Comparison of ENCODE assay signal across 13 cellular contexts in the genomic region with DNA sequence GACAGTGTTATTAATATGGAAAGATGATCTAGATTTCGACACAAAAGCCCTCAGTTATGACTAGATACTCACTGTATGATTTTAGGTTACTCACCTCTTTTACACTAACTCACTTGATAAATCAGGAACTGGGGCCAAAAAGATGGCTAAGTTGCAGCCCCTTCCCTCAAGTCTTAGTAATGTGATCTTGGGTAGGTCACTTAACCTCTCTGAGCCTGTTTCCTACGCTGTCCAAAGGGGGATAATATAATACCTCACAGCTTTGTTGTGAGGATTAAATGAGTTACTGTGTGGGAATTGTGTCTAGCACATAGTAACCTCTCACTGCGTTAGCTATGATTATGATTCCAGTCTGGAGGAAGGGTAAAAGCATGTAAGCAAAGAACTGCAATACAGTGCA. TPM values are rescaled to one million over a fixed set of nuclear protein-coding genes. Genes with fewer than 3 reads are reported as not detected.
DNase-seq lines count a peak whose midpoint lies in the region; ATAC-seq, FAIRE-seq and TF ChIP-seq lines count a peak whose summit lies in the region.
"Had no signal": no experiment of that assay in that cellular context is flagged by ENCODE, and none has a peak within 500 bp of the region (broad histone marks: within the 10 kb centered on the region; RNA-seq: fewer than 3 reads in every experiment).

No MANE protein-coding gene starts in this region.

- FAIRE-seq in HTR-8/SVneo (lab: Jason Lieb, UNC), result peak; percentile 40

- POLR2A ChIA-PET in CD4-positive, alpha-beta T cell (lab: Charles Lee), result no interaction called here

- no peak overlapping the region for H3K27ac ChIP-seq in CD4-positive, alpha-beta T cell (ENCODE audit: low read depth, low read length)
- no peak overlapping the region for H3K27ac ChIP-seq in mucosa of rectum (ENCODE audit: low read depth in 2 of 2, low read length in 2 of 2)
- H3K27ac ChIP-seq in esophagus muscularis mucosa (replicated peaks in 1 of 4), result no peak overlapping the region
- H3K27ac ChIP-seq: brain microvascular endothelial cell had no signal

- CTCF ChIA-PET in CD4-positive, alpha-beta T cell (lab: Charles Lee), result interaction anchor here (1.3 kb wide), 1 partner anchor 26 kb away, joined by 3 read pairs; no protein-coding TSS in a partner anchor

- no peaks in the 10 kb centered on the region for H3K27me3 Mint-ChIP-seq in CD4-positive, alpha-beta T cell
- no peaks in the 10 kb centered on the region for H3K27me3 Mint-ChIP-seq in activated naive CD8-positive, alpha-beta T cell

- no peaks in the 10 kb centered on the region for H3K9me3 ChIP-seq in CD4-positive, alpha-beta T cell (ENCODE audit: control insufficient read depth, low read length)
- no peaks in the 10 kb centered on the region for H3K9me3 ChIP-seq in mucosa of rectum (ENCODE audit: control insufficient read depth in 2 of 2, low read length in 2 of 2)
- H3K9me3 ChIP-seq in esophagus muscularis mucosa, result no peaks in the 10 kb centered on the region
- H3K9me3 ChIP-seq: gastroesophageal sphincter, vagina had no signal

- intact Hi-C loops in CD4-positive, alpha-beta T cell (cut with DNase I, micrococcal nuclease), result loop anchor here in 1 of 2 experiments (2.0 to 10.0 kb wide), 5 partner anchors 337 to 935 kb away; partner anchors contain the start of genes ACTR5, CTNNBL1, RALGAPB and RBL1
- intact Hi-C loops in esophagus muscularis mucosa (cut with DNase I), result no loop called here

- no peaks in the 10 kb centered on the region for H3K9me3 Mint-ChIP-seq in CD4-positive, alpha-beta T cell
- no peaks in the 10 kb centered on the region for H3K9me3 Mint-ChIP-seq in activated naive CD8-positive, alpha-beta T cell (ENCODE audit: low read depth)

- H3K9ac ChIP-seq in mucosa of rectum (ENCODE audit: low read depth in 1 of 2, low read length in 2 of 2), result no peak overlapping the region

- ATAC-seq in CD4-positive, alpha-beta T cell (ENCODE audit: poor library complexity), result no peak
- ATAC-seq in HG03139 (IDR thresholded peaks at IDR 0.05; ENCODE audit: unreplicated experiment), result no peak
- ATAC-seq: gastroesophageal sphincter had no signal

- TF ChIP-seq EP300 in esophagus muscularis mucosa (IDR thresholded peaks at IDR 0.05), result no peak

- WGBS in esophagus muscularis mucosa, result 94% methylated on average over 3 of the region's 3 CpGs

- H3K36me3 Mint-ChIP-seq in CD4-positive, alpha-beta T cell (ENCODE audit: low read depth), result peaks cover 66% of the 10 kb centered on the region
- peaks cover 12% of the 10 kb centered on the region for H3K36me3 Mint-ChIP-seq in activated naive CD8-positive, alpha-beta T cell

- peaks cover 23 to 26% of the 10 kb centered on the region in 2 donors for H3K4me1 ChIP-seq in mucosa of rectum (ENCODE audit: control insufficient read depth in 2 of 2, insufficient read depth in 2 of 2, low read length in 2 of 2)
- H3K4me1 ChIP-seq in esophagus muscularis mucosa, result peaks cover 36 to 57% (median 47%) of the 10 kb centered on the region in 4 donors

- peaks cover 84% of the 10 kb centered on the region for H3K4me1 Mint-ChIP-seq in CD4-positive, alpha-beta T cell (ENCODE audit: low read depth)
- peaks cover 76% of the 10 kb centered on the region for H3K4me1 Mint-ChIP-seq in activated naive CD8-positive, alpha-beta T cell (ENCODE audit: low read depth)

- H3K27ac Mint-ChIP-seq in CD4-positive, alpha-beta T cell, result peak overlapping the region; percentile 100
- peak overlapping the region; percentile 95 for H3K27ac Mint-ChIP-seq in activated naive CD8-positive, alpha-beta T cell

- H3K36me3 ChIP-seq in mucosa of rectum (ENCODE audit: control insufficient read depth in 2 of 2, insufficient read depth in 2 of 2, low read length in 2 of 2) (no peaks in the 10 kb centered on the region), esophagus muscularis mucosa (peaks cover 0 to 13% (median 3%) of the 10 kb centered on the region in 4 donors)
- H3K36me3 ChIP-seq: brain microvascular endothelial cell, vagina had no signal

- H3K27me3 ChIP-seq in CD4-positive, alpha-beta T cell (ENCODE audit: control insufficient read depth, insufficient read depth, low read length), result no peaks in the 10 kb centered on the region
- no peaks in the 10 kb centered on the region for H3K27me3 ChIP-seq in mucosa of rectum (ENCODE audit: control insufficient read depth in 2 of 2, insufficient read depth in 2 of 2, low read length in 2 of 2)
- H3K27me3 ChIP-seq in esophagus muscularis mucosa, result no peaks in the 10 kb centered on the region
- H3K27me3 ChIP-seq: brain microvascular endothelial cell, gastroesophageal sphincter, vagina had no signal

- no peak for DNase-seq in CD4-positive, alpha-beta T cell
- DNase-seq in HTR-8/SVneo (ENCODE audit: insufficient read length, low spot score) (no peak), NCI-H2227 treated with DMSO at 0.1 percent for 48 hours (lab: John Stamatoyannopoulos, UW) (no peak), esophagus muscularis mucosa (ENCODE audit: extremely low spot score) (no peak), NCI-H1694 treated with DMSO at 0.1 percent for 48 hours (lab: John Stamatoyannopoulos, UW) (no peak)
- DNase-seq: activated CD4-positive, CD25-positive, alpha-beta regulatory T cell; brain microvascular endothelial cell; DMS79 had no signal

- no peak for TF ChIP-seq CTCF in CD4-positive, alpha-beta T cell (IDR thresholded peaks at IDR 0.05)
- TF ChIP-seq CTCF in esophagus muscularis mucosa (IDR thresholded peaks at IDR 0.05), result no peak

- peak overlapping the region; percentile 99 for H3K4me3 Mint-ChIP-seq in CD4-positive, alpha-beta T cell
- peak overlapping the region; percentile 99 for H3K4me3 Mint-ChIP-seq in activated naive CD8-positive, alpha-beta T cell

- H3K4me3 ChIP-seq in mucosa of rectum (ENCODE audit: low read length in 2 of 2) (peak overlapping the region; percentile 90 to 95), esophagus muscularis mucosa (no peak overlapping the region)

- no peak for TF ChIP-seq POLR2A in esophagus muscularis mucosa (IDR thresholded peaks at IDR 0.05; ENCODE audit: low read depth)

RNA-seq across cellular contexts. Expression of gene TTI1, which starts 1.3 kb away (rescaled TPM):
- 10 to 100 TPM; 10.6 to 11.4 TPM for total RNA-seq in CD4-positive, alpha-beta T cell
- total RNA-seq in esophagus muscularis mucosa, result 10 to 100 TPM; 11.3 to 14.3 (median 12.4) TPM

RNA-seq across cellular contexts. Expression of gene RPRD1B, which starts 1.6 kb away (rescaled TPM):
- total RNA-seq in CD4-positive, alpha-beta T cell, result 10 to 100 TPM; 54.8 to 55.7 TPM
- 10 to 100 TPM; 26.7 to 39.5 (median 33.8) TPM for total RNA-seq in esophagus muscularis mucosa

Comparison
In these comparisons a context has a peak if more than half of its experiments do, and no peak if none do; other contexts are left out.
1. H3K4me3 ChIP-seq: peak in mucosa of rectum (2 of 2); none in esophagus muscularis mucosa (0 of 4).